Comparison of ENCODE assay signal across 3 cellular contexts in genomic region chr2:74019516-74019915, GRCh38.
A peak's percentile ranks its signal among the peaks of the same experiment; 100 is the strongest.
TF ChIP-seq lines count a peak whose summit lies in the region.

No MANE protein-coding gene starts in this region.

TF ChIP-seq in SK-N-SH, 30 proteins besides CTCF, POLR2A, EP300 and RAD21:
- no peak for TF ChIP-seq RFX5 (IDR thresholded peaks at IDR 0.05; ENCODE audit: low read length)
- TF ChIP-seq MXI1 (IDR thresholded peaks at IDR 0.05; ENCODE audit: low read depth, low read length), result peak; percentile 45; the same call in 1 of the 2 replicates
- peak; percentile 12 for TF ChIP-seq CHD2 (IDR thresholded peaks at IDR 0.05; ENCODE audit: low read length, partially characterized antibody)
TF ChIP-seq in SK-N-SH: peak in this region for 2.

TF ChIP-seq in SK-N-SH treated with all-trans-retinoic acid at 6 μM for 48 hours, 23 proteins besides CTCF, POLR2A, EP300 and RAD21:
- no peak for TF ChIP-seq GLIS3 (CRISPR knock-in tag; IDR thresholded peaks at IDR 0.05)
- TF ChIP-seq PATZ1 (CRISPR knock-in tag; IDR thresholded peaks at IDR 0.05; ENCODE audit: borderline replicate concordance), result no peak
- no peak for TF ChIP-seq OSR1 (CRISPR knock-in tag; IDR thresholded peaks at IDR 0.05)
- no peak for TF ChIP-seq PPARA (CRISPR knock-in tag; IDR thresholded peaks at IDR 0.05; ENCODE audit: borderline replicate concordance)
- TF ChIP-seq ISL1 (CRISPR knock-in tag; IDR thresholded peaks at IDR 0.05), result no peak
- no peak for TF ChIP-seq CREB5 (CRISPR knock-in tag; IDR thresholded peaks at IDR 0.05; ENCODE audit: low read depth)
TF ChIP-seq in SK-N-SH treated with all-trans-retinoic acid at 6 μM for 48 hours: peak in this region for 0.

TF ChIP-seq in H1, 55 proteins besides CTCF, POLR2A, EP300 and RAD21:
- TF ChIP-seq RNF2 (IDR thresholded peaks at IDR 0.05; ENCODE audit: borderline replicate concordance, low read depth, low read length, missing control alignments, poor library complexity, severe bottlenecking) (no peak), CBX5 (IDR thresholded peaks at IDR 0.05; ENCODE audit: low read depth, low read length) (no peak), KDM4A (IDR thresholded peaks at IDR 0.05; ENCODE audit: low read depth, low read length, severe bottlenecking) (no peak), YY1 (IDR thresholded peaks at IDR 0.05; ENCODE audit: low read depth, low read length) (no peak), TAF1 (IDR thresholded peaks at IDR 0.05; ENCODE audit: low read depth, low read length) (no peak), SP1 (IDR thresholded peaks at IDR 0.05; ENCODE audit: low read depth, low read length) (no peak), ATF3 (IDR thresholded peaks at IDR 0.05; ENCODE audit: insufficient read depth, low read depth, low read length) (no peak), EZH2 (IDR thresholded peaks at IDR 0.05; ENCODE audit: low read depth, low read length, severe bottlenecking) (no peak)
TF ChIP-seq in H1: peak in this region for 0.
